Comparison of ENCODE assay signal across 8 cellular contexts in the genomic region with DNA sequence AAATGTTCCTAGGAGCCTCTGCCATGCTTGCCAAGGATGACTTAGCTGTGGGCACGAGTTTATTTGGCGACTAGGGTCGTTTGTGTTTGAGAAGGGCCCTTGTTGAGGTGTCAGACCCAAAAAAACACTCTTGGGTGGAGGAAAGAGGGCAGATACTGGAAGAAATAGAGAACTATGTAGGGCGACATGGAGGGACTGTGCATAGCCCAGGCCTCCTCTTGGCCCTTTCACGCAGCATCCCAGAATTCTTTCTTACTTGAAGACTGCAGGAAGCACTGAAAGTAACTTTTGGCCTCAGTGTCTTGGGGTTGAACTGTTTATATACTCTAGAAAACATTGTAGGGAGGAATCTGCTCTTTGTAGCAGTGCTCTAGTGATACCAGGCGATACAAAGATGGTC. TPM values are rescaled to one million over a fixed set of nuclear protein-coding genes. Genes with fewer than 3 reads are reported as not detected.
DNase-seq lines count a peak whose midpoint lies in the region; ATAC-seq, FAIRE-seq and TF ChIP-seq lines count a peak whose summit lies in the region.

No MANE protein-coding gene starts in this region.

- H3K27ac ChIP-seq in left ventricle myocardium inferior (replicated peaks) (peak overlapping the region; percentile 90), iPS DF 6.9 (ENCODE audit: low read length) (no peak overlapping the region), stomach (peak overlapping the region; percentile 84 to 94 (median 89))

- peaks cover 26% of the 10 kb centered on the region for H3K4me1 Mint-ChIP-seq in WTC11

- no peaks in the 10 kb centered on the region for H3K9me3 Mint-ChIP-seq in WTC11

- H3K4me3 ChIP-seq in left ventricle myocardium inferior (peak overlapping the region; percentile 99), iPS DF 6.9 (ENCODE audit: low read length) (peak overlapping the region; percentile 96; the same call in 1 of the 2 replicates), stomach (peak overlapping the region; percentile 79 to 91 (median 82))

- DNase-seq in left ventricle myocardium inferior (no peak), Right ventricle myocardium inferior (ENCODE audit: missing footprints) (no peak), WTC11 (ENCODE audit: low spot score) (no peak), iPS DF 6.9 (ENCODE audit: low read depth, low spot score) (no peak), stomach (no peak), RCC 7860 (ENCODE audit: low spot score) (no peak), NCI-H2227 (lab: John Stamatoyannopoulos, UW; ENCODE audit: unreplicated experiment) (no peak)

- CTCF ChIA-PET in WTC11 (lab: Charles Lee): no interaction called here

- peak overlapping the region; percentile 72; the same call in 1 of the 2 replicates for H3K27ac Mint-ChIP-seq in WTC11

- H3K36me3 Mint-ChIP-seq in WTC11: no peaks in the 10 kb centered on the region

- no peaks in the 10 kb centered on the region for H3K27me3 ChIP-seq in left ventricle myocardium inferior (ENCODE audit: low read depth)
- H3K27me3 ChIP-seq in iPS DF 6.9 (ENCODE audit: control insufficient read depth, insufficient read depth, low read length): no peaks in the 10 kb centered on the region
- H3K27me3 ChIP-seq in stomach: no peaks in the 10 kb centered on the region

- peak overlapping the region; percentile 93 for H3K4me3 Mint-ChIP-seq in WTC11

- no peak for TF ChIP-seq CTCF in left ventricle myocardium inferior (IDR thresholded peaks at IDR 0.05; ENCODE audit: borderline replicate concordance)
- no peak for TF ChIP-seq CTCF in WTC11 (IDR thresholded peaks at IDR 0.05)
- no peak for TF ChIP-seq CTCF in stomach (IDR thresholded peaks at IDR 0.05)

- H3K36me3 ChIP-seq in left ventricle myocardium inferior (no peaks in the 10 kb centered on the region), iPS DF 6.9 (ENCODE audit: control insufficient read depth, insufficient read depth, low read length) (no peaks in the 10 kb centered on the region), stomach (no peaks in the 10 kb centered on the region)

- no peak for FAIRE-seq in RCC 7860 (lab: Jason Lieb, UNC)

- intact Hi-C loops in left ventricle myocardium inferior (cut with micrococcal nuclease): no loop called here
- intact Hi-C loops in Right ventricle myocardium inferior (cut with DNase I): no loop called here
- intact Hi-C loops in stomach (cut with DNase I; ENCODE audit: low total_unique reads): no loop called here

- H3K27me3 Mint-ChIP-seq in WTC11 (ENCODE audit: low read depth): no peaks in the 10 kb centered on the region; the same call in 1 of the 2 replicates

- no CpG with 5 or more reads among the region's 6 CpGs for WGBS in iPS DF 6.9 (ENCODE audit: insufficient coverage, insufficient read length)
- WGBS in stomach, 5 donors: 4 to 8% (median 7%) methylated on average over 6 of the region's 6 CpGs

- H3K9me3 ChIP-seq in left ventricle myocardium inferior (replicated peaks) (no peaks in the 10 kb centered on the region), iPS DF 6.9 (ENCODE audit: control insufficient read depth, insufficient read depth, low read length) (no peaks in the 10 kb centered on the region), stomach (no peaks in the 10 kb centered on the region)

- no peak for TF ChIP-seq EP300 in stomach (IDR thresholded peaks at IDR 0.05)

- H3K4me1 ChIP-seq in left ventricle myocardium inferior: peaks cover 39% of the 10 kb centered on the region
- H3K4me1 ChIP-seq in iPS DF 6.9 (ENCODE audit: control insufficient read depth, insufficient read depth, low read length): 0 out of 2 replicates have a peak, but pooled peaks cover 1% of the 10 kb centered on the region
- H3K4me1 ChIP-seq in stomach: peaks cover 19 to 55% (median 39%) of the 10 kb centered on the region in 4 donors

- POLR2A ChIA-PET in WTC11 (lab: Charles Lee): no interaction called here

- ATAC-seq in Right ventricle myocardium inferior (no peak), WTC11 (no peak), HG02678 (IDR thresholded peaks at IDR 0.05; ENCODE audit: unreplicated experiment) (no peak)

- no peak for TF ChIP-seq POLR2A in stomach (IDR thresholded peaks at IDR 0.05)

TF ChIP-seq in WTC11, 78 proteins besides CTCF, POLR2A, EP300 and RAD21:
- TF ChIP-seq, protein P1, sequence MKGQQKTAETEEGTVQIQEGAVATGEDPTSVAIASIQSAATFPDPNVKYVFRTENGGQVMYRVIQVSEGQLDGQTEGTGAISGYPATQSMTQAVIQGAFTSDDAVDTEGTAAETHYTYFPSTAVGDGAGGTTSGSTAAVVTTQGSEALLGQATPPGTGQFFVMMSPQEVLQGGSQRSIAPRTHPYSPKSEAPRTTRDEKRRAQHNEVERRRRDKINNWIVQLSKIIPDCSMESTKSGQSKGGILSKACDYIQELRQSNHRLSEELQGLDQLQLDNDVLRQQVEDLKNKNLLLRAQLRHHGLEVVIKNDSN (CRISPR knock-in tag; IDR thresholded peaks at IDR 0.05): no peak
- no peak for TF ChIP-seq NR3C1 (CRISPR knock-in tag; conservative IDR thresholded peaks at IDR 0.05; ENCODE audit: low read depth)

RNA-seq across cellular contexts. Expression of a gene that starts 0.9 kb away (rescaled TPM):
- 23.4 TPM for total RNA-seq in left ventricle myocardium inferior
- total RNA-seq in Right ventricle myocardium inferior: 20.9 TPM
- total RNA-seq in WTC11 (2021): 49.1 to 53.3 TPM (median 52.3 TPM) in 3 replicates
- total RNA-seq in stomach: 10 to 100 TPM in 4 of 5 donors, 1 to 10 TPM in 1; 8.8 to 47.9 (median 44.6) TPM
- polyA plus RNA-seq in stomach: 10 to 100 TPM; 13.4 to 46.0 (median 16.7) TPM

RNA-seq across cellular contexts. Expression of a gene that starts 15.5 kb away (rescaled TPM):
- total RNA-seq in left ventricle myocardium inferior (61.2 TPM), Right ventricle myocardium inferior (71.9 TPM), WTC11 (2021) (15.9 to 18.1 TPM (median 16.5 TPM) in 3 replicates), stomach (10 to 100 TPM in 4 of 5 donors, 1 to 10 TPM in 1; 7.4 to 74.1 (median 17.8) TPM)
- polyA plus RNA-seq in stomach: 10 to 100 TPM; 16.5 to 20.2 (median 18.9) TPM
